In the genomic region with DNA sequence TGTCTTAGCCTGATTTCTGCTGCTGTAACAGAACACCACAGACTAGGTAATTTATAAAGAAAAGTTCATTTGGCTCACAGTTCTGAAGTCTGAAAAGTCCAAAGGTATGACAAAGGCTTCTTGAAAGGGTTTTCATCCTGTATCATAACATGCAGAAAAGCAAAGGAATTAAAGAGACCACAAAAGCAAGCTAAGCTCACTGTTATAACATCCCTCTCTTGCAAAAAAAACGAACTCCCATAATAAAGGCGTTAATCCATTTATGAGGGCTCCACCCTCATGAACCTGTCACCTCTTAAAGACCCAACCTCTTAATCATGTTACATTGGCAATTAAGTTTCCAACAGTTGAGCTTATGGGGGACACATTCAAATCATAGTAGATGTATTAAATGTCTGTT, we compare ENCODE assay signal across 22 cellular contexts.
"Had no signal": no experiment of that assay in that cellular context is flagged by ENCODE, and none has a peak within 500 bp of the region (broad histone marks: within the 10 kb centered on the region; RNA-seq: fewer than 3 reads in every experiment).

No MANE protein-coding gene starts in this region.

- H3K27me3 ChIP-seq: colonic mucosa, dorsolateral prefrontal cortex, esophagus muscularis mucosa, esophagus squamous epithelium, foreskin keratinocyte, gastrocnemius medialis, gastroesophageal sphincter, heart left ventricle, heart right ventricle, hepatocyte had no signal

- H3K9me3 ChIP-seq: colonic mucosa, esophagus muscularis mucosa, esophagus squamous epithelium, gastrocnemius medialis, gastroesophageal sphincter, heart left ventricle, heart right ventricle had no signal

- DNase-seq: colonic mucosa; cortex of kidney; dermis blood vessel endothelial cell; dorsolateral prefrontal cortex; effector CD4-positive, alpha-beta T cell; effector CD8-positive, alpha-beta T cell; effector memory CD4-positive, alpha-beta T cell; effector memory CD8-positive, alpha-beta T cell; endodermal cell; erythroblast; esophagus squamous epithelium; foreskin fibroblast; foreskin keratinocyte; gastrocnemius medialis; glutamatergic neuron; head of caudate nucleus; heart left ventricle; heart right ventricle had no signal

- H3K36me3 ChIP-seq: colonic mucosa, esophagus muscularis mucosa, esophagus squamous epithelium, gastrocnemius medialis, gastroesophageal sphincter, heart left ventricle, heart right ventricle had no signal

- H3K4me3 ChIP-seq: colonic mucosa, coronary artery, dorsolateral prefrontal cortex, esophagus muscularis mucosa, esophagus squamous epithelium, gastrocnemius medialis, gastroesophageal sphincter, heart left ventricle, heart right ventricle, hepatocyte had no signal

- H3K4me1 ChIP-seq: colonic mucosa, esophagus muscularis mucosa, gastrocnemius medialis had no signal
